In genomic region chr7:1412322-1413261, GRCh38 we compare ENCODE assay signal across 8 cellular contexts. TPM values are rescaled to one million over a fixed set of nuclear protein-coding genes. Genes with fewer than 3 reads are reported as not detected.
DNase-seq lines count a peak whose midpoint lies in the region; ATAC-seq and TF ChIP-seq lines count a peak whose summit lies in the region.

No MANE protein-coding gene starts in this region.

- H3K27ac ChIP-seq in psoas muscle, result no peak overlapping the region
- no peak overlapping the region for H3K27ac ChIP-seq in uterus

- peaks cover 8 to 12% of the 10 kb centered on the region in 2 donors for H3K27me3 Mint-ChIP-seq in T-cell

- peaks cover 11 to 14% (median 13%) of the 10 kb centered on the region in 3 donors for H3K4me1 Mint-ChIP-seq in T-cell

- H3K9me3 ChIP-seq in psoas muscle (no peaks in the 10 kb centered on the region), uterus (no peaks in the 10 kb centered on the region)

- DNase-seq in COLO668 (lab: John Stamatoyannopoulos, UW; ENCODE audit: unreplicated experiment) (peak; percentile 97), GOT3 (lab: John Stamatoyannopoulos, UW) (peak; percentile 78), NCI-H146 (lab: John Stamatoyannopoulos, UW) (peak; percentile 81), T-cell (peak; percentile 73 to 94 (median 88)), cardiac septum (ENCODE audit: low spot score) (peak; percentile 89), psoas muscle (peak; percentile 78 to 89), uterus (peak; percentile 31 to 63)
- peak; percentile 78 for DNase-seq in activated naive CD8-positive, alpha-beta T cell treated with anti-CD3 and anti-CD28 coated beads, Interleukin-2, amount 50 U/mL, for 16 hours (ENCODE audit: low read depth, low spot score)

- ATAC-seq in T-cell (replicated peaks in 1 of 4), result peak; percentile 78 to 91 (median 86)
- ATAC-seq in psoas muscle, result peak; percentile 89 to 98 (median 95)

- peaks cover 0 to 46% (median 7%) of the 10 kb centered on the region in 3 donors for H3K27me3 ChIP-seq in psoas muscle (ENCODE audit: insufficient read depth in 3 of 3, low read length in 2 of 3)
- H3K27me3 ChIP-seq in uterus, result peaks cover 0 to 26% of the 10 kb centered on the region in 2 donors

- CTCF ChIA-PET in T-cell (lab: Charles Lee), result interaction anchor here (0.6 to 0.8 kb wide), 2 partner anchors 167 to 901 kb away, joined by 3 read pairs; no protein-coding TSS in a partner anchor

- intact Hi-C loops in cardiac septum (cut with DNase I) (loop anchor here (5.0 kb wide), 2 partner anchors 185 to 220 kb away; no protein-coding TSS in a partner anchor), psoas muscle (cut with DNase I) (loop anchor here in 1 of 2 donors (10.0 kb wide), 2 partner anchors 188 to 218 kb away; no protein-coding TSS in a partner anchor), uterus (cut with DNase I; ENCODE audit: low total_unique reads) (no loop called here)

- H3K9me3 Mint-ChIP-seq in T-cell, result no peaks in the 10 kb centered on the region

- H3K4me1 ChIP-seq in psoas muscle (no peaks in the 10 kb centered on the region), uterus (no peaks in the 10 kb centered on the region)

- WGBS in psoas muscle, 3 donors, result 11 to 12% (median 12%) methylated on average over 61 to 65 of the region's 65 CpGs

- peak overlapping the region; percentile 50 to 69 (median 52) for H3K4me3 Mint-ChIP-seq in T-cell

- TF ChIP-seq CTCF in psoas muscle (IDR thresholded peaks at IDR 0.05) (peak; percentile 66), uterus (IDR thresholded peaks at IDR 0.05) (peak; percentile 32 to 64 (median 40))

- no peak for TF ChIP-seq POLR2A in uterus (IDR thresholded peaks at IDR 0.05)

- POLR2A ChIA-PET in T-cell (lab: Charles Lee), result interaction anchor here in 1 of 2 donors (0.7 kb wide), 1 partner anchor 84 kb away, joined by 5 read pairs; no protein-coding TSS in a partner anchor

- H3K36me3 ChIP-seq in psoas muscle (ENCODE audit: insufficient read depth in 1 of 2, low read depth in 1 of 2), result no peaks in the 10 kb centered on the region
- H3K36me3 ChIP-seq in uterus, result no peaks in the 10 kb centered on the region

- no peak overlapping the region for H3K27ac Mint-ChIP-seq in T-cell

- no peaks in the 10 kb centered on the region for H3K36me3 Mint-ChIP-seq in T-cell

- H3K4me3 ChIP-seq in psoas muscle, result no peak overlapping the region
- H3K4me3 ChIP-seq in uterus, result no peak overlapping the region

RNA-seq across cellular contexts. Expression of gene MICALL2, which starts 46.7 kb away (rescaled TPM):
- total RNA-seq in T-cell (1 to 10 TPM; 2.1 to 5.5 (median 3.2) TPM), cardiac septum (19.7 TPM), psoas muscle (10 to 100 TPM in 2 of 4 donors, 1 to 10 TPM in 2; 4.6 to 12.0 (median 8.9) TPM), uterus (10 to 100 TPM in 2 of 4 donors, 1 to 10 TPM in 2; 1.8 to 19.7 (median 12.6) TPM)
- polyA plus RNA-seq in psoas muscle, result 10 to 100 TPM in 1 of 3 donors, 1 to 10 TPM in 2; 4.9 to 10.9 (median 5.0) TPM

Comparison
In these comparisons a context has a peak if more than half of its experiments do, and no peak if none do; other contexts are left out.
1. DNase-seq: peak in every context shown above with its lines; median percentile 97 in COLO668; 89 in cardiac septum; 88 in T-cell; 84 in psoas muscle; 81 in NCI-H146; 78 in GOT3; 78 in activated naive CD8-positive, alpha-beta T cell treated with anti-CD3 and anti-CD28 coated beads, Interleukin-2, amount 50 U/mL, for 16 hours; 47 in uterus.